ENCODE assay signal across 16 cellular contexts in genomic region chr2:160085662-160086061, GRCh38. TPM values are rescaled to one million over a fixed set of nuclear protein-coding genes. Genes with fewer than 3 reads are reported as not detected.
DNase-seq lines count a peak whose midpoint lies in the region; ATAC-seq and TF ChIP-seq lines count a peak whose summit lies in the region.
"Had no signal": no experiment of that assay in that cellular context is flagged by ENCODE, and none has a peak within 500 bp of the region (broad histone marks: within the 10 kb centered on the region; RNA-seq: fewer than 3 reads in every experiment).

No MANE protein-coding gene starts in this region.

- no peak overlapping the region for H3K4ac ChIP-seq in H9 (ENCODE audit: low read depth, low read length)

- no peak overlapping the region for H3K4me3 Mint-ChIP-seq in H9
- no peak overlapping the region for H3K4me3 Mint-ChIP-seq in activated CD4-positive, alpha-beta T cell treated with anti-CD3 and anti-CD28 coated beads, Interleukin-2, amount 10 ng/mL, durations not matched to agents 7 days and 5 days
- H3K4me3 Mint-ChIP-seq: activated T-helper 17 cell treated with anti-CD3 and anti-CD28 coated beads, Interleukin-2, amount 50 U/mL, for 72 hours; natural killer cell had no signal

- no peaks in the 10 kb centered on the region for H3K4me1 Mint-ChIP-seq in H9
- H3K4me1 Mint-ChIP-seq in activated CD4-positive, alpha-beta T cell treated with anti-CD3 and anti-CD28 coated beads, Interleukin-2, amount 10 ng/mL, durations not matched to agents 7 days and 5 days: no peaks in the 10 kb centered on the region
- H3K4me1 Mint-ChIP-seq: activated T-helper 17 cell treated with anti-CD3 and anti-CD28 coated beads, Interleukin-2, amount 50 U/mL, for 72 hours; natural killer cell had no signal

- no peak overlapping the region for H4K5ac ChIP-seq in H9 (ENCODE audit: insufficient read length, low read depth, low read length)

- no peak overlapping the region for H4K91ac ChIP-seq in H9 (ENCODE audit: insufficient read length, low read depth, low read length)

- no peak overlapping the region for H3T11ph ChIP-seq in H9 (ENCODE audit: low read length)

- no peak overlapping the region for H2AK5ac ChIP-seq in H9 (ENCODE audit: insufficient read length, low read length)

- no peaks in the 10 kb centered on the region for H3K79me1 ChIP-seq in H9 (ENCODE audit: insufficient read depth, low read depth, low read length, poor library complexity, severe bottlenecking)

- POLR2A ChIA-PET in PC-3 (lab: Charles Lee; ENCODE audit: unreplicated experiment): no interaction called here
- POLR2A ChIA-PET in activated CD4-positive, alpha-beta T cell treated with anti-CD3 and anti-CD28 coated beads, Interleukin-2, amount 10 ng/mL, durations not matched to agents 7 days and 5 days (lab: Charles Lee): no interaction called here

- no peak overlapping the region for H2BK5ac ChIP-seq in H9 (ENCODE audit: insufficient read length, low read length)

- H2BK120ac ChIP-seq in H9 (ENCODE audit: low read depth, low read length, poor library complexity, severe bottlenecking): no peak overlapping the region

- no peaks in the 10 kb centered on the region for H3K36me3 ChIP-seq in PC-3 (ENCODE audit: low read depth, low read length)
- H3K36me3 ChIP-seq: colonic mucosa had no signal

- no peak overlapping the region for H3K4me2 ChIP-seq in H9 (ENCODE audit: insufficient read depth, insufficient read length, low read length)
- no peak overlapping the region for H3K4me2 ChIP-seq in PC-3 (ENCODE audit: low read length)

- no peaks in the 10 kb centered on the region for H3K9me2 ChIP-seq in PC-3 (replicated peaks; ENCODE audit: low read length)

- no peak overlapping the region for H3K14ac ChIP-seq in H9 (ENCODE audit: insufficient read depth, low read length)

- no peaks in the 10 kb centered on the region for H4K20me1 ChIP-seq in H9 (ENCODE audit: control insufficient read depth, insufficient read depth, insufficient read length)
- H4K20me1 ChIP-seq in PC-3 (ENCODE audit: low read length): no peaks in the 10 kb centered on the region

- no peak for ATAC-seq in PC-3
- ATAC-seq: activated T-helper 17 cell treated with anti-CD3 and anti-CD28 coated beads, Interleukin-2, amount 50 U/mL, for 72 hours; natural killer cell had no signal

- no peak overlapping the region for H3K18ac ChIP-seq in H9 (ENCODE audit: insufficient read length, low read depth, low read length)

- peak; percentile 62 for TF ChIP-seq CTCF in C4-2B (conservative IDR thresholded peaks at IDR 0.05)
- TF ChIP-seq CTCF in H9 (conservative IDR thresholded peaks at IDR 0.05): peak; percentile 44; the same call in 1 of the 3 replicates
- peak; percentile 49 for TF ChIP-seq CTCF in PC-3 (conservative IDR thresholded peaks at IDR 0.05; ENCODE audit: low read depth, low read length)
- peak; percentile 6 for TF ChIP-seq CTCF in foreskin fibroblast (IDR thresholded peaks at IDR 0.05; ENCODE audit: low read depth, low read length)
- no peak for TF ChIP-seq CTCF in coronary artery (IDR thresholded peaks at IDR 0.05)

- H3K36me3 Mint-ChIP-seq in H9 (ENCODE audit: insufficient read depth in 1 of 3, low read depth in 3 of 3): peaks cover 27 to 44% (median 41%) of the 10 kb centered on the region in 3 experiments
- H3K36me3 Mint-ChIP-seq in activated CD4-positive, alpha-beta T cell treated with anti-CD3 and anti-CD28 coated beads, Interleukin-2, amount 10 ng/mL, durations not matched to agents 7 days and 5 days (ENCODE audit: low read depth): peaks cover 2% of the 10 kb centered on the region

- H3K9ac ChIP-seq in H9 (ENCODE audit: extremely low read depth, insufficient read length, low read length): no peak overlapping the region
- no peak overlapping the region for H3K9ac ChIP-seq in PC-3 (ENCODE audit: low read length)

- no peak overlapping the region for H3K27ac Mint-ChIP-seq in H9
- H3K27ac Mint-ChIP-seq in activated CD4-positive, alpha-beta T cell treated with anti-CD3 and anti-CD28 coated beads, Interleukin-2, amount 10 ng/mL, durations not matched to agents 7 days and 5 days: no peak overlapping the region
- H3K27ac Mint-ChIP-seq: activated T-helper 17 cell treated with anti-CD3 and anti-CD28 coated beads, Interleukin-2, amount 50 U/mL, for 72 hours; natural killer cell had no signal

- H2BK20ac ChIP-seq in H9 (ENCODE audit: low read depth, low read length, poor library complexity, severe bottlenecking): no peak overlapping the region

- DNase-seq in H9: no peak
- DNase-seq in PC-3: no peak
- no peak for DNase-seq in foreskin fibroblast
- no peak for DNase-seq in coronary artery (ENCODE audit: low spot score)
- no peak for DNase-seq in NCI-H146 (lab: John Stamatoyannopoulos, UW)
- DNase-seq in substantia nigra (lab: John Stamatoyannopoulos, UW): no peak
- DNase-seq in activated CD4-positive, alpha-beta T cell treated with anti-CD3 and anti-CD28 coated beads, Interleukin-2, amount 10 ng/mL, durations not matched to agents 7 days and 5 days: no peak
- DNase-seq: activated CD4-positive, alpha-beta T cell treated with anti-CD3 and anti-CD28 coated beads, Interleukin-2, amount 50 U/mL, for 48 hours; colonic mucosa; COR-L47; natural killer cell; NCI-H1048; stimulated activated naive CD4-positive, alpha-beta T cell treated with Interleukin-2 at 50 U/mL for 16 hours had no signal

- no TSS peak for BruUV-seq in PC-3 (replicated peaks; lab: Mats Ljungman, UMichigan)

- CTCF ChIA-PET in PC-3 (lab: Charles Lee): no interaction called here
- CTCF ChIA-PET in activated CD4-positive, alpha-beta T cell treated with anti-CD3 and anti-CD28 coated beads, Interleukin-2, amount 10 ng/mL, durations not matched to agents 7 days and 5 days (lab: Charles Lee): interaction anchor here (0.6 to 1.5 kb wide), 3 partner anchors 19 to 895 kb away, joined by 3 read pairs; no protein-coding TSS in a partner anchor

- H3K79me2 ChIP-seq in H9 (ENCODE audit: insufficient read depth, low read length) (no peaks in the 10 kb centered on the region), PC-3 (ENCODE audit: low read length) (no peaks in the 10 kb centered on the region)

- H3K9me3 ChIP-seq in H9 (ENCODE audit: control insufficient read depth, low read depth, low read length) (peaks cover 42% of the 10 kb centered on the region), PC-3 (ENCODE audit: low read length) (peaks cover 12% of the 10 kb centered on the region)

- H3K27me3 ChIP-seq in H9 (ENCODE audit: insufficient read depth, low read length) (no peaks in the 10 kb centered on the region), PC-3 (ENCODE audit: low read length) (no peaks in the 10 kb centered on the region)
- H3K27me3 ChIP-seq: colonic mucosa had no signal

- H2BK15ac ChIP-seq in H9 (ENCODE audit: low read depth, low read length): no peak overlapping the region

- H3K23me2 ChIP-seq in H9 (ENCODE audit: insufficient read length, low read depth, low read length, poor library complexity, severe bottlenecking): no peaks in the 10 kb centered on the region

- H3K4me1 ChIP-seq in H9 (ENCODE audit: insufficient read depth, low read length) (no peaks in the 10 kb centered on the region), PC-3 (ENCODE audit: insufficient read depth, low read length) (no peaks in the 10 kb centered on the region)
- H3K4me1 ChIP-seq: colonic mucosa had no signal

- no CpG with 5 or more reads among the region's 3 CpGs for WGBS in H9 (ENCODE audit: extremely low coverage, insufficient read length, low lambda C conversion rate)

- H4K8ac ChIP-seq in H9 (replicated peaks; ENCODE audit: insufficient read length, low read depth, low read length): no peak overlapping the region

- H3K4me3 ChIP-seq in PC-3 (ENCODE audit: low read length) (no peak overlapping the region), foreskin fibroblast (ENCODE audit: low read depth in 1 of 2, low read length in 2 of 2) (no peak overlapping the region), coronary artery (no peak overlapping the region)
- H3K4me3 ChIP-seq: colonic mucosa had no signal

- no peak overlapping the region for H3K27ac ChIP-seq in C4-2B
- H3K27ac ChIP-seq in H9 (ENCODE audit: insufficient read length, low read depth, low read length): no peak overlapping the region
- H3K27ac ChIP-seq in PC-3 (ENCODE audit: low read length): no peak overlapping the region
- H3K27ac ChIP-seq in coronary artery: no peak overlapping the region
- H3K27ac ChIP-seq in substantia nigra (ENCODE audit: low read depth, low read length, poor library complexity, severe bottlenecking): no peak overlapping the region
- H3K27ac ChIP-seq: colonic mucosa had no signal

- H3K56ac ChIP-seq in H9 (ENCODE audit: insufficient read length, low read depth, low read length): no peak overlapping the region

- H2AFZ ChIP-seq in H9 (ENCODE audit: low read length) (no peak overlapping the region), PC-3 (ENCODE audit: low read length) (no peak overlapping the region)

- no peaks in the 10 kb centered on the region for H3F3A ChIP-seq in PC-3 (ENCODE audit: low read length, unreplicated experiment)

- peaks cover 53 to 69% of the 10 kb centered on the region in 2 experiments for H3K9me3 Mint-ChIP-seq in H9
- H3K9me3 Mint-ChIP-seq in activated CD4-positive, alpha-beta T cell treated with anti-CD3 and anti-CD28 coated beads, Interleukin-2, amount 10 ng/mL, durations not matched to agents 7 days and 5 days: peaks cover 38% of the 10 kb centered on the region

- intact Hi-C loops in PC-3 (cut with micrococcal nuclease): no loop called here

- no peak overlapping the region for H2BK12ac ChIP-seq in H9 (ENCODE audit: insufficient read length, low read depth, low read length)

- no peak overlapping the region for H3K23ac ChIP-seq in H9 (ENCODE audit: insufficient read length, low read depth, low read length)

- peaks cover 5% of the 10 kb centered on the region for H3K27me3 Mint-ChIP-seq in H9 (ENCODE audit: low read depth)
- no peaks in the 10 kb centered on the region for H3K27me3 Mint-ChIP-seq in activated CD4-positive, alpha-beta T cell treated with anti-CD3 and anti-CD28 coated beads, Interleukin-2, amount 10 ng/mL, durations not matched to agents 7 days and 5 days
- H3K27me3 Mint-ChIP-seq: activated T-helper 17 cell treated with anti-CD3 and anti-CD28 coated beads, Interleukin-2, amount 50 U/mL, for 72 hours had no signal

RNA-seq across cellular contexts. Expression of gene PLA2R1, which starts 23.2 kb away (rescaled TPM):
- total RNA-seq in H9 (2021): 0.70 and 0.83 TPM in 2 replicates
- total RNA-seq in PC-3 (2014; rRNA removed): 2.4 and 3.4 TPM in 2 replicates
- not detected for total RNA-seq in activated CD4-positive, alpha-beta T cell treated with anti-CD3 and anti-CD28 coated beads, Interleukin-2, amount 10 ng/mL, durations not matched to agents 7 days and 5 days
- total RNA-seq: natural killer cell; T-helper 2 cell treated with Interferon-gamma antibody and Interleukin-4, amounts not matched to agents 100 ng/mL and 5 ng/mL, for 36 hours had no signal
